14 cellular contexts compared by ENCODE assay signal in the genomic region with DNA sequence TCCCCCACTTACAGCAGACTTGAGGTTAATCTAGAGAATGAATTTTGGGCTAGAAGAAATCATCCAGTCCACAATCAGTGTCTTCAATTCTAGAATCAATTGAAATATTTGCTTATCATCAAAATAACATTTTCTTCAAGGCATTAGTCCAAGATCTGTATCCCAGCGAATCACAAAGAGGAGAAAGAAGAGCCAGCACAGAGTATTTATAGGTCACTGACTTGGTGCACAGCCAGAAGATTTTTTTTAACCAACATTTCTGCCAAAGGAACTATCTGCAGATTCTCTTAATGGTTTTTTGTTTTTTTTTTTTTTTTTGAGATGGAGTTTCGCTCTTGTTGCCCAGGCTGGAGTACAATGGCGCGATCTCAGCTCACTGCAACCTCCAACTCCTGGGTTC.
DNase-seq lines count a peak whose midpoint lies in the region; ATAC-seq and TF ChIP-seq lines count a peak whose summit lies in the region.
"Had no signal": no experiment of that assay in that cellular context is flagged by ENCODE, and none has a peak within 500 bp of the region (broad histone marks: within the 10 kb centered on the region; RNA-seq: fewer than 3 reads in every experiment).

No MANE protein-coding gene starts in this region.

- H3K23me2 ChIP-seq in H9 (ENCODE audit: insufficient read length, low read depth, low read length, poor library complexity, severe bottlenecking) = no peaks in the 10 kb centered on the region

- no peaks in the 10 kb centered on the region for H4K20me1 ChIP-seq in H9 (ENCODE audit: control insufficient read depth, insufficient read depth, insufficient read length)

- H3K4me2 ChIP-seq in H9 (ENCODE audit: insufficient read depth, insufficient read length, low read length) = no peak overlapping the region

- no peak overlapping the region for H2BK5ac ChIP-seq in H9 (ENCODE audit: insufficient read length, low read length)

- H3K9ac ChIP-seq in H9 (ENCODE audit: extremely low read depth, insufficient read length, low read length) = no peak overlapping the region

- peaks cover 3% of the 10 kb centered on the region for H3K4me1 ChIP-seq in H9 (ENCODE audit: insufficient read depth, low read length)

- no peak overlapping the region for H2AK5ac ChIP-seq in H9 (ENCODE audit: insufficient read length, low read length)

- H3K4me1 Mint-ChIP-seq in H9 = peaks cover 14 to 32% of the 10 kb centered on the region in 2 experiments
- H3K4me1 Mint-ChIP-seq: naive B cell had no signal

- H3K27me3 ChIP-seq in H9 (ENCODE audit: insufficient read depth, low read length) = no peaks in the 10 kb centered on the region
- H3K27me3 ChIP-seq: SJCRH30 had no signal

- H3T11ph ChIP-seq in H9 (ENCODE audit: low read length) = no peak overlapping the region

- no peak overlapping the region for H3K4ac ChIP-seq in H9 (ENCODE audit: low read depth, low read length)

- no peak overlapping the region for H3K18ac ChIP-seq in H9 (ENCODE audit: insufficient read length, low read depth, low read length)

- ATAC-seq in Right ventricle myocardium inferior (peak; percentile 51), HG02840 (IDR thresholded peaks at IDR 0.05; ENCODE audit: low FRiP score, unreplicated experiment) (no peak)
- ATAC-seq: K562 had no signal

- no peak overlapping the region for H2AFZ ChIP-seq in H9 (ENCODE audit: low read length)

- no peaks in the 10 kb centered on the region for H3K36me3 Mint-ChIP-seq in H9 (ENCODE audit: insufficient read depth in 1 of 3, low read depth in 3 of 3)
- H3K36me3 Mint-ChIP-seq: naive B cell had no signal

- no peak overlapping the region for H2BK20ac ChIP-seq in H9 (ENCODE audit: low read depth, low read length, poor library complexity, severe bottlenecking)

- no peaks in the 10 kb centered on the region for H3K79me1 ChIP-seq in H9 (ENCODE audit: insufficient read depth, low read depth, low read length, poor library complexity, severe bottlenecking)

- no peak for DNase-seq in Right ventricle myocardium inferior (ENCODE audit: missing footprints)
- DNase-seq in cardiac septum (ENCODE audit: low spot score) = no peak
- peak; percentile 94 for DNase-seq in choroid plexus epithelial cell (ENCODE audit: low read depth)
- peak; percentile 80 for DNase-seq in kidney glomerular epithelial cell (lab: John Stamatoyannopoulos, UW)
- DNase-seq in H9 = no peak
- no peak for DNase-seq in HT-29 (ENCODE audit: low spot score)
- no peak for DNase-seq in stimulated activated CD4-positive, alpha-beta T cell treated with anti-CD3 and anti-CD28 coated beads, Interleukin-15, amount 100 ng/mL, for 24 hours
- DNase-seq: AML-193, naive B cell, NCI-H510A, SJCRH30 had no signal

- H4K5ac ChIP-seq in H9 (ENCODE audit: insufficient read length, low read depth, low read length) = no peak overlapping the region

- no peak overlapping the region for H2BK15ac ChIP-seq in H9 (ENCODE audit: low read depth, low read length)

- no peak overlapping the region for H3K14ac ChIP-seq in H9 (ENCODE audit: insufficient read depth, low read length)

- no peak overlapping the region for H2BK120ac ChIP-seq in H9 (ENCODE audit: low read depth, low read length, poor library complexity, severe bottlenecking)

- no peak overlapping the region for H2BK12ac ChIP-seq in H9 (ENCODE audit: insufficient read length, low read depth, low read length)

- H3K56ac ChIP-seq in H9 (ENCODE audit: insufficient read length, low read depth, low read length) = no peak overlapping the region

- H4K91ac ChIP-seq in H9 (ENCODE audit: insufficient read length, low read depth, low read length) = no peak overlapping the region

- no peak overlapping the region for H3K23ac ChIP-seq in H9 (ENCODE audit: insufficient read length, low read depth, low read length)

- no peak overlapping the region for H3K4me3 ChIP-seq in choroid plexus epithelial cell (ENCODE audit: low read depth, low read length)
- H3K4me3 ChIP-seq: K562, SJCRH30 had no signal

- peaks cover 4% of the 10 kb centered on the region; the same call in 1 of the 2 replicates for H3K79me2 ChIP-seq in H9 (ENCODE audit: insufficient read depth, low read length)

- no peak overlapping the region for H4K8ac ChIP-seq in H9 (replicated peaks; ENCODE audit: insufficient read length, low read depth, low read length)

- no peaks in the 10 kb centered on the region for H3K9me3 Mint-ChIP-seq in H9
- H3K9me3 Mint-ChIP-seq: activated T-helper 2 cell treated with anti-CD3 and anti-CD28 coated beads, Interferon-gamma antibody, Interleukin-2, Interleukin-4, amounts not matched to agents 10 μg/mL and 5 μg/mL and 100 μg/mL, durations not matched to agents 14 hours and 24 hours and 36 hours had no signal

- no peak overlapping the region for H3K27ac Mint-ChIP-seq in H9
- H3K27ac Mint-ChIP-seq: activated T-helper 2 cell treated with anti-CD3 and anti-CD28 coated beads, Interferon-gamma antibody, Interleukin-2, Interleukin-4, amounts not matched to agents 10 μg/mL and 5 μg/mL and 100 μg/mL, durations not matched to agents 14 hours and 24 hours and 36 hours had no signal

- no peak overlapping the region for H3K27ac ChIP-seq in H9 (ENCODE audit: insufficient read length, low read depth, low read length)
- H3K27ac ChIP-seq: SJCRH30 had no signal

- H3K27me3 Mint-ChIP-seq in H9 (ENCODE audit: low read depth) = no peaks in the 10 kb centered on the region
- H3K27me3 Mint-ChIP-seq: naive B cell had no signal

- intact Hi-C loops in Right ventricle myocardium inferior (cut with DNase I) (no loop called here), cardiac septum (cut with DNase I) (no loop called here)

- no CpG with 5 or more reads among the region's 4 CpGs for WGBS in H9 (ENCODE audit: extremely low coverage, insufficient read length, low lambda C conversion rate)

- no peaks in the 10 kb centered on the region for H3K9me3 ChIP-seq in H9 (ENCODE audit: control insufficient read depth, low read depth, low read length)
- H3K9me3 ChIP-seq: SJCRH30 had no signal

- no peak for TF ChIP-seq CTCF in choroid plexus epithelial cell (conservative IDR thresholded peaks at IDR 0.05; ENCODE audit: low read depth, low read length)
- TF ChIP-seq CTCF in H9 (conservative IDR thresholded peaks at IDR 0.05) = no peak

- H3K4me3 Mint-ChIP-seq in H9 = no peak overlapping the region
- H3K4me3 Mint-ChIP-seq: naive B cell had no signal

Comparison
In these comparisons a context has a peak if more than half of its experiments do, and no peak if none do; other contexts are left out.
1. DNase-seq: peak in choroid plexus epithelial cell (single experiment) and kidney glomerular epithelial cell (single experiment); none in Right ventricle myocardium inferior (single experiment), cardiac septum (single experiment), H9 (single experiment), HT-29 (single experiment) and stimulated activated CD4-positive, alpha-beta T cell treated with anti-CD3 and anti-CD28 coated beads, Interleukin-15, amount 100 ng/mL, for 24 hours (single experiment).